ENCODE assay signal across 15 cellular contexts in genomic region chr1:51336711-51337110, GRCh38. TPM values are rescaled to one million over a fixed set of nuclear protein-coding genes. Genes with fewer than 3 reads are reported as not detected.
DNase-seq lines count a peak whose midpoint lies in the region; ATAC-seq and TF ChIP-seq lines count a peak whose summit lies in the region.
"Had no signal": no experiment of that assay in that cellular context is flagged by ENCODE, and none has a peak within 500 bp of the region (broad histone marks: within the 10 kb centered on the region; RNA-seq: fewer than 3 reads in every experiment).

No MANE protein-coding gene starts in this region.

- H3K9me3 ChIP-seq in T-helper 17 cell (ENCODE audit: control insufficient read depth, low read length, poor library complexity, severe bottlenecking), result no peaks in the 10 kb centered on the region
- H3K9me3 ChIP-seq: BLaER1 had no signal

- H3K4me1 Mint-ChIP-seq in T-helper 17 cell, result peaks cover 2% of the 10 kb centered on the region
- peaks cover 5% of the 10 kb centered on the region for H3K4me1 Mint-ChIP-seq in neural crest cell
- H3K4me1 Mint-ChIP-seq: CD14-positive monocyte; CD4-positive, alpha-beta memory T cell had no signal

- peak overlapping the region; percentile 49 for H3K27ac Mint-ChIP-seq in T-helper 17 cell
- peak overlapping the region; percentile 29 for H3K27ac Mint-ChIP-seq in neural crest cell (ENCODE audit: unreplicated experiment)
- H3K27ac Mint-ChIP-seq: CD14-positive monocyte, H9 had no signal

- H3K4me3 Mint-ChIP-seq in T-helper 17 cell (no peak overlapping the region), neural crest cell (no peak overlapping the region)
- H3K4me3 Mint-ChIP-seq: CD14-positive monocyte; CD4-positive, alpha-beta memory T cell; H9 had no signal

- peak; percentile 21 for DNase-seq in activated CD8-positive, alpha-beta memory T cell treated with anti-CD3 and anti-CD28 coated beads for 24 hours
- no peak for DNase-seq in activated CD8-positive, alpha-beta memory T cell treated with anti-CD3 and anti-CD28 coated beads, Interleukin-2, amount 50 U/mL, for 4 hours
- DNase-seq in T-helper 17 cell (no peak), neural crest cell (ENCODE audit: low read depth, low spot score) (no peak)
- DNase-seq: 8988T; CD4-positive, alpha-beta memory T cell; DMS79; GDM1; H9 had no signal

- H3K36me3 Mint-ChIP-seq in T-helper 17 cell (ENCODE audit: low read depth) (peaks cover 3% of the 10 kb centered on the region), neural crest cell (ENCODE audit: low read depth) (no peaks in the 10 kb centered on the region)
- H3K36me3 Mint-ChIP-seq: CD14-positive monocyte; CD4-positive, alpha-beta memory T cell had no signal

- H3K27me3 Mint-ChIP-seq in T-helper 17 cell, result peaks cover 17% of the 10 kb centered on the region
- H3K27me3 Mint-ChIP-seq in neural crest cell (ENCODE audit: low read depth), result peaks cover 4% of the 10 kb centered on the region

- no peak for TF ChIP-seq CTCF in neural crest cell (conservative IDR thresholded peaks at IDR 0.05)

- H3K9me3 Mint-ChIP-seq in neural crest cell, result no peaks in the 10 kb centered on the region
- H3K9me3 Mint-ChIP-seq: H9 had no signal

- ATAC-seq in T-helper 17 cell (no peak), HG03354 (IDR thresholded peaks at IDR 0.05; ENCODE audit: poor library complexity, severe bottlenecking, unreplicated experiment) (no peak), GM18520 (IDR thresholded peaks at IDR 0.05; ENCODE audit: unreplicated experiment) (no peak), GM19328 (IDR thresholded peaks at IDR 0.05; ENCODE audit: unreplicated experiment) (no peak)
- ATAC-seq: HepG2 had no signal

RNA-seq across cellular contexts. Expression of gene TTC39A, which starts 6.3 kb away (rescaled TPM):
- not detected for total RNA-seq in T-helper 17 cell
- total RNA-seq in neural crest cell, result 1.6 and 1.7 TPM in 2 replicates
- total RNA-seq: CD4-positive, alpha-beta memory T cell had no signal
